8 cellular contexts compared by ENCODE assay signal in the genomic region with DNA sequence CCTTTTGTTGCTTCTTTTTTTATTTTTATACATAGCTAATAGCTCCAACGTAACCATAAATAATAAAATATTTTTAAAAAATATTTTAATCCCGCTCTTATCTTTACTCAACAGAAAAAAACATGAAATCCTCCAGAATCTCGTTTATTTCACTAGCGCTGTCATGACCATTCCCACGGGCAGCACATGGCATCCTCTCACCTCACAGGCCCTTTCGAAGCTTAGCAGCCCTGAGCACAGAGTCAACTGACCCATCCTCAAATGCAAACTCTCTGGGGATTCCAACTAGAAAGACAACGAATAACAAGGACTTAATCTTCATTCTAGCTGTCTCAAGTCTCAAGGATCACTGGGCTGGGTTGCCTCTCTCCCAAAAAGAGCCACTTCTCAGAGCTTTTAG.
"Had no signal": no experiment of that assay in that cellular context is flagged by ENCODE, and none has a peak within 500 bp of the region (broad histone marks: within the 10 kb centered on the region; RNA-seq: fewer than 3 reads in every experiment).

No MANE protein-coding gene starts in this region.

- DNase-seq: GOT3, H9, HCEC 1CT, IMR-90, KG1 had no signal

- H3K4me3 Mint-ChIP-seq: H9 had no signal

- H3K4me3 ChIP-seq: K562 had no signal

- H3K27ac Mint-ChIP-seq: H9 had no signal

- ATAC-seq: K562 had no signal

- FAIRE-seq: H54, HTR-8/SVneo, K562 had no signal
